In the genomic region with DNA sequence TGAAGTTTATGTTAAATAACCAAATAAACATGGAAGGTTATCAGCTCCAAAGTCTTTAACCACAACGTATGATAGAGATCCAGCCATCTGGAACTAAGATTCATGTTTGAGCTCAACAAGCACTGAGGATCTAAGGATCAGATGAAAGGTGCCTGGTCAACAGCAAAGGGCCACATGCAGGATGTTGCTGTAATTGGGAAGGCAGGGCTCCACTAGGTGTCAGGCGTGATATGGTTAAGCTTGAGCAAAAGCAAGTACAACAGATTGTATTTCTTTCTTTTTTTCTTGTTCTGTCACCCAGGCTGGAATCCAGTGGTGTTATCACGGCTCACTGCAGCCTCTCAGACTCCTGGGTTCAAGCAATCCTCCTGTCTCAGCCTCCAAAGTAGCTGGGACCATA, we compare ENCODE assay signal across 12 cellular contexts. TPM values are rescaled to one million over a fixed set of nuclear protein-coding genes. Genes with fewer than 3 reads are reported as not detected.
DNase-seq lines count a peak whose midpoint lies in the region; ATAC-seq, FAIRE-seq and TF ChIP-seq lines count a peak whose summit lies in the region.
"Had no signal": no experiment of that assay in that cellular context is flagged by ENCODE, and none has a peak within 500 bp of the region (broad histone marks: within the 10 kb centered on the region; RNA-seq: fewer than 3 reads in every experiment).

No MANE protein-coding gene starts in this region.

- H3K4me3 ChIP-seq in DOHH2 (ENCODE audit: low read length) (no peak overlapping the region), HFF-Myc (replicated peaks; ENCODE audit: low read depth, low read length) (no peak overlapping the region), astrocyte (ENCODE audit: insufficient read depth, low read depth, low read length) (no peak overlapping the region)
- H3K4me3 ChIP-seq: PC-9 had no signal

- no peaks in the 10 kb centered on the region for H3F3A ChIP-seq in DOHH2 (ENCODE audit: control insufficient read depth, insufficient read depth)

- H3K4me1 Mint-ChIP-seq in astrocyte (ENCODE audit: low read depth, unreplicated experiment) = no peaks in the 10 kb centered on the region
- H3K4me1 Mint-ChIP-seq in CD4-positive, alpha-beta T cell (ENCODE audit: low read depth) = peaks cover 31% of the 10 kb centered on the region

- H3K9me3 ChIP-seq in DOHH2 (ENCODE audit: control insufficient read depth, insufficient read depth, low read length) (no peaks in the 10 kb centered on the region), astrocyte (ENCODE audit: insufficient read depth, low read depth, low read length) (no peaks in the 10 kb centered on the region)
- no peaks in the 10 kb centered on the region for H3K9me3 ChIP-seq in CD4-positive, alpha-beta T cell (ENCODE audit: control insufficient read depth, low read length)

- H3K79me2 ChIP-seq in DOHH2 (ENCODE audit: control insufficient read depth, low read length) = peaks cover 77% of the 10 kb centered on the region
- H3K79me2 ChIP-seq in astrocyte (ENCODE audit: insufficient read depth, low read length) = peaks cover 54% of the 10 kb centered on the region

- no peak overlapping the region for H3K9ac ChIP-seq in astrocyte (ENCODE audit: low read length)

- ATAC-seq in HG02642 (IDR thresholded peaks at IDR 0.05; ENCODE audit: poor library complexity, unreplicated experiment) = no peak
- no peak for ATAC-seq in CD4-positive, alpha-beta T cell (ENCODE audit: poor library complexity)
- ATAC-seq: activated naive CD8-positive, alpha-beta T cell treated with anti-CD3 and anti-CD28 coated beads, Interleukin-2, amount 50 U/mL, for 24 hours had no signal

- no peaks in the 10 kb centered on the region for H3K9me3 Mint-ChIP-seq in astrocyte (ENCODE audit: unreplicated experiment)
- no peaks in the 10 kb centered on the region for H3K9me3 Mint-ChIP-seq in CD4-positive, alpha-beta T cell
- H3K9me3 Mint-ChIP-seq: activated B cell treated with CpG ODN at 0.5 μM for 24 hours; activated naive CD8-positive, alpha-beta T cell treated with anti-CD3 and anti-CD28 coated beads, Interleukin-2, amount 50 U/mL, for 24 hours; IgD-negative memory B cell had no signal

- FAIRE-seq in astrocyte (lab: Jason Lieb, UNC) = no peak

- H3K36me3 ChIP-seq in DOHH2 (ENCODE audit: control insufficient read depth, low read length) = peaks cover 18% of the 10 kb centered on the region
- H3K36me3 ChIP-seq in astrocyte (ENCODE audit: insufficient read depth, low read length) = peaks cover 2% of the 10 kb centered on the region

- peaks cover 3% of the 10 kb centered on the region; the same call in 1 of the 2 replicates for H4K20me1 ChIP-seq in DOHH2 (ENCODE audit: control insufficient read depth, insufficient read depth, low read depth, low read length)
- H4K20me1 ChIP-seq in astrocyte (ENCODE audit: insufficient read depth, low read length) = peaks cover 23% of the 10 kb centered on the region

- H3K4me1 ChIP-seq in DOHH2 (ENCODE audit: control insufficient read depth, low read length) (peaks cover 24% of the 10 kb centered on the region), astrocyte (ENCODE audit: insufficient read depth, low read length) (peaks cover 6% of the 10 kb centered on the region)

- POLR2A ChIA-PET in CD4-positive, alpha-beta T cell (lab: Charles Lee) = no interaction called here

- peaks cover 17% of the 10 kb centered on the region for H3K36me3 Mint-ChIP-seq in astrocyte (ENCODE audit: low read depth, unreplicated experiment)
- peaks cover 20% of the 10 kb centered on the region for H3K36me3 Mint-ChIP-seq in CD4-positive, alpha-beta T cell (ENCODE audit: low read depth)

- H3K9me2 ChIP-seq in DOHH2 (replicated peaks; ENCODE audit: control insufficient read depth, low read length) = no peaks in the 10 kb centered on the region

- H3K27ac ChIP-seq in DOHH2 (ENCODE audit: low read depth, low read length) (no peak overlapping the region), astrocyte (ENCODE audit: low read depth, low read length) (no peak overlapping the region)
- no peak overlapping the region for H3K27ac ChIP-seq in CD4-positive, alpha-beta T cell (ENCODE audit: low read depth, low read length)
- H3K27ac ChIP-seq: PC-9 had no signal

- H3K27me3 Mint-ChIP-seq in astrocyte (ENCODE audit: low read depth, unreplicated experiment) = no peaks in the 10 kb centered on the region
- H3K27me3 Mint-ChIP-seq in CD4-positive, alpha-beta T cell = no peaks in the 10 kb centered on the region
- H3K27me3 Mint-ChIP-seq: activated B cell treated with CpG ODN at 0.5 μM for 24 hours; activated naive CD8-positive, alpha-beta T cell treated with anti-CD3 and anti-CD28 coated beads, Interleukin-2, amount 50 U/mL, for 24 hours; IgD-negative memory B cell had no signal

- H3K27me3 ChIP-seq in DOHH2 (ENCODE audit: control insufficient read depth, low read length) = no peaks in the 10 kb centered on the region
- no peaks in the 10 kb centered on the region for H3K27me3 ChIP-seq in astrocyte (ENCODE audit: insufficient read depth, low read length)
- H3K27me3 ChIP-seq in CD4-positive, alpha-beta T cell (ENCODE audit: control insufficient read depth, insufficient read depth, low read length) = no peaks in the 10 kb centered on the region

- H3K4me2 ChIP-seq in DOHH2 (ENCODE audit: low read length) (no peak overlapping the region), astrocyte (ENCODE audit: low read length) (no peak overlapping the region)
- H3K4me2 ChIP-seq: PC-9 had no signal

- TF ChIP-seq CTCF in DOHH2 (IDR thresholded peaks at IDR 0.05; ENCODE audit: low read depth, low read length, poor library complexity, severe bottlenecking) = peak; percentile 47
- peak; percentile 2 for TF ChIP-seq CTCF in HFF-Myc (IDR thresholded peaks at IDR 0.05; ENCODE audit: low read depth, low read length, missing control alignments)
- peak; percentile 8 for TF ChIP-seq CTCF in astrocyte (IDR thresholded peaks at IDR 0.05; ENCODE audit: insufficient read depth, low read depth, low read length)
- no peak for TF ChIP-seq CTCF in CD4-positive, alpha-beta T cell (IDR thresholded peaks at IDR 0.05)

- no peak overlapping the region for H3K4me3 Mint-ChIP-seq in astrocyte (ENCODE audit: unreplicated experiment)
- H3K4me3 Mint-ChIP-seq in CD4-positive, alpha-beta T cell = no peak overlapping the region
- H3K4me3 Mint-ChIP-seq: activated B cell treated with CpG ODN at 0.5 μM for 24 hours; activated naive CD8-positive, alpha-beta T cell treated with anti-CD3 and anti-CD28 coated beads, Interleukin-2, amount 50 U/mL, for 24 hours; IgD-negative memory B cell had no signal

- intact Hi-C loops in cardiac septum (cut with DNase I) = no loop called here
- intact Hi-C loops in CD4-positive, alpha-beta T cell (cut with DNase I, micrococcal nuclease) = loop anchor here in 1 of 2 experiments (10.0 kb wide), 1 partner anchor 1236 kb away; no protein-coding TSS in a partner anchor

- H3K27ac Mint-ChIP-seq in astrocyte (ENCODE audit: unreplicated experiment) = no peak overlapping the region
- no peak overlapping the region for H3K27ac Mint-ChIP-seq in CD4-positive, alpha-beta T cell
- H3K27ac Mint-ChIP-seq: activated B cell treated with CpG ODN at 0.5 μM for 24 hours; activated naive CD8-positive, alpha-beta T cell treated with anti-CD3 and anti-CD28 coated beads, Interleukin-2, amount 50 U/mL, for 24 hours had no signal

- no peak for DNase-seq in HFF-Myc (ENCODE audit: extremely low read depth, low read depth)
- no peak for DNase-seq in astrocyte (ENCODE audit: low read depth)
- DNase-seq in left kidney (ENCODE audit: low read depth, low spot score) = peak; percentile 16
- no peak for DNase-seq in D341Med (ENCODE audit: low spot score)
- no peak for DNase-seq in cardiac septum (ENCODE audit: low spot score)
- no peak for DNase-seq in CD4-positive, alpha-beta T cell
- DNase-seq: activated B cell treated with CpG ODN at 0.5 μM for 24 hours; activated naive CD8-positive, alpha-beta T cell treated with anti-CD3 and anti-CD28 coated beads, Interleukin-2, amount 50 U/mL, for 24 hours; PC-9 had no signal

- CTCF ChIA-PET in CD4-positive, alpha-beta T cell (lab: Charles Lee) = no interaction called here

- H2AFZ ChIP-seq in astrocyte (ENCODE audit: low read depth, low read length) = no peak overlapping the region
- H2AFZ ChIP-seq: PC-9 had no signal

RNA-seq across cellular contexts. Expression of a gene that starts 12.0 kb away (rescaled TPM):
- total RNA-seq in astrocyte (57.6 and 62.1 TPM in 2 replicates), cardiac septum (6.7 TPM)
- 10 to 100 TPM; 22.3 to 23.2 TPM for total RNA-seq in CD4-positive, alpha-beta T cell

RNA-seq across cellular contexts. Expression of a gene that starts 50.9 kb away (rescaled TPM):
- total RNA-seq in astrocyte (not detected in 2 replicates), cardiac septum (0.27 TPM)
- total RNA-seq in CD4-positive, alpha-beta T cell = under 1 TPM; 0.11 to 0.14 TPM
